8 cellular contexts compared by ENCODE assay signal in genomic region chr6:97282726-97283617, GRCh38. TPM values are rescaled to one million over a fixed set of nuclear protein-coding genes. Genes with fewer than 3 reads are reported as not detected.
DNase-seq lines count a peak whose midpoint lies in the region; ATAC-seq and TF ChIP-seq lines count a peak whose summit lies in the region.

A gene with protein sequence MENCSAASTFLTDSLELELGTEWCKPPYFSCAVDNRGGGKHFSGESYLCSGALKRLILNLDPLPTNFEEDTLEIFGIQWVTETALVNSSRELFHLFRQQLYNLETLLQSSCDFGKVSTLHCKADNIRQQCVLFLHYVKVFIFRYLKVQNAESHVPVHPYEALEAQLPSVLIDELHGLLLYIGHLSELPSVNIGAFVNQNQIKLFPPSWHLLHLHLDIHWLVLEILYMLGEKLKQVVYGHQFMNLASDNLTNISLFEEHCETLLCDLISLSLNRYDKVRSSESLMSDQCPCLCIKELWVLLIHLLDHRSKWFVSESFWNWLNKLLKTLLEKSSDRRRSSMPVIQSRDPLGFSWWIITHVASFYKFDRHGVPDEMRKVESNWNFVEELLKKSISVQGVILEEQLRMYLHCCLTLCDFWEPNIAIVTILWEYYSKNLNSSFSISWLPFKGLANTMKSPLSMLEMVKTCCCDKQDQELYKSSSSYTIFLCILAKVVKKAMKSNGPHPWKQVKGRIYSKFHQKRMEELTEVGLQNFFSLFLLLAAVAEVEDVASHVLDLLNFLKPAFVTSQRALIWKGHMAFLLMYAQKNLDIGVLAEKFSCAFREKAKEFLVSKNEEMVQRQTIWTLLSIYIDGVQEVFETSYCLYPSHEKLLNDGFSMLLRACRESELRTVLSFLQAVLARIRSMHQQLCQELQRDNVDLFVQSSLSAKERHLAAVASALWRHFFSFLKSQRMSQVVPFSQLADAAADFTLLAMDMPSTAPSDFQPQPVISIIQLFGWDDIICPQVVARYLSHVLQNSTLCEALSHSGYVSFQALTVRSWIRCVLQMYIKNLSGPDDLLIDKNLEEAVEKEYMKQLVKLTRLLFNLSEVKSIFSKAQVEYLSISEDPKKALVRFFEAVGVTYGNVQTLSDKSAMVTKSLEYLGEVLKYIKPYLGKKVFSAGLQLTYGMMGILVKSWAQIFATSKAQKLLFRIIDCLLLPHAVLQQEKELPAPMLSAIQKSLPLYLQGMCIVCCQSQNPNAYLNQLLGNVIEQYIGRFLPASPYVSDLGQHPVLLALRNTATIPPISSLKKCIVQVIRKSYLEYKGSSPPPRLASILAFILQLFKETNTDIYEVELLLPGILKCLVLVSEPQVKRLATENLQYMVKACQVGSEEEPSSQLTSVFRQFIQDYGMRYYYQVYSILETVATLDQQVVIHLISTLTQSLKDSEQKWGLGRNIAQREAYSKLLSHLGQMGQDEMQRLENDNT (minus strand): TSS chr6:97283216. CDS start chr6:97282477, 739 bp downstream.

- H3K9me3 ChIP-seq in CD4-positive, CD25-positive, alpha-beta regulatory T cell (ENCODE audit: control insufficient read depth in 2 of 2, low read length in 2 of 2), result no peaks in the 10 kb centered on the region
- H3K9me3 ChIP-seq in duodenal mucosa (ENCODE audit: control insufficient read depth in 1 of 2, low read length in 2 of 2), result no peaks in the 10 kb centered on the region

- H3K9me3 Mint-ChIP-seq in CD4-positive, CD25-positive, alpha-beta regulatory T cell, result peaks cover 0 to 1% (median 0%) of the 10 kb centered on the region in 7 donors

- H3K36me3 Mint-ChIP-seq in CD4-positive, CD25-positive, alpha-beta regulatory T cell, result peaks cover 7% of the 10 kb centered on the region

- H3K27me3 Mint-ChIP-seq in CD4-positive, CD25-positive, alpha-beta regulatory T cell, result peaks cover under 1% of the 10 kb centered on the region

- peak within 1 kb of the TSS; percentile 78 to 80 for H3K9ac ChIP-seq in duodenal mucosa (ENCODE audit: low read depth in 1 of 2, low read length in 2 of 2)

- TF ChIP-seq POLR2A in lower leg skin (IDR thresholded peaks at IDR 0.05), result no peak

- H3K4me3 ChIP-seq in CD4-positive, CD25-positive, alpha-beta regulatory T cell (ENCODE audit: low read depth, low read length), result peak within 1 kb of the TSS; percentile 95
- peak within 1 kb of the TSS; percentile 97 to 98 for H3K4me3 ChIP-seq in duodenal mucosa (ENCODE audit: low read depth in 1 of 2, low read length in 2 of 2)
- H3K4me3 ChIP-seq in lower leg skin (ENCODE audit: low read depth, poor library complexity, severe bottlenecking), result peak within 1 kb of the TSS; percentile 87

- peak within 1 kb of the TSS; percentile 96 to 99 (median 97) for H3K4me3 Mint-ChIP-seq in CD4-positive, CD25-positive, alpha-beta regulatory T cell

- peak; percentile 91 to 96 (median 94) for DNase-seq in CD4-positive, CD25-positive, alpha-beta regulatory T cell
- DNase-seq in NCI-H774 (lab: John Stamatoyannopoulos, UW) (peak; percentile 97), lower leg skin (ENCODE audit: low spot score in 2 of 2) (peak; percentile 91 to 98)
- DNase-seq in activated CD4-positive, alpha-beta T cell treated with anti-CD3 and anti-CD28 coated beads, Interleukin-2, amount 50 U/mL, for 24 hours (ENCODE audit: low read depth in 1 of 2, low spot score in 1 of 2), result peak; percentile 78 to 90
- peak; percentile 87 to 91 for DNase-seq in stimulated activated CD4-positive, alpha-beta T cell treated with anti-CD3 and anti-CD28 coated beads, Interleukin-4, amount 100 ng/mL, for 4 hours

- no peaks in the 10 kb centered on the region for H3K36me3 ChIP-seq in CD4-positive, CD25-positive, alpha-beta regulatory T cell (ENCODE audit: control insufficient read depth, insufficient read depth, low read length)
- H3K36me3 ChIP-seq in duodenal mucosa (ENCODE audit: control insufficient read depth in 1 of 2, insufficient read depth in 2 of 2, low read length in 2 of 2), result peaks cover 0 to 2% of the 10 kb centered on the region in 2 donors

- 1% methylated on average over 48 to 63 of the region's 67 CpGs for WGBS in lower leg skin, 2 donors

- peak within 1 kb of the TSS; percentile 88 to 96 (median 95) for H3K27ac Mint-ChIP-seq in CD4-positive, CD25-positive, alpha-beta regulatory T cell

- H3K4me1 Mint-ChIP-seq in CD4-positive, CD25-positive, alpha-beta regulatory T cell, result peaks cover 17 to 40% (median 30%) of the 10 kb centered on the region in 4 donors

- H3K4me1 ChIP-seq in CD4-positive, CD25-positive, alpha-beta regulatory T cell (ENCODE audit: control insufficient read depth, insufficient read depth, low read length, poor library complexity, severe bottlenecking), result peaks cover 13% of the 10 kb centered on the region
- H3K4me1 ChIP-seq in duodenal mucosa (ENCODE audit: control insufficient read depth in 1 of 2, insufficient read depth in 2 of 2, low read length in 2 of 2), result peaks cover 4 to 10% of the 10 kb centered on the region in 2 donors

- no peaks in the 10 kb centered on the region for H3K27me3 ChIP-seq in CD4-positive, CD25-positive, alpha-beta regulatory T cell (ENCODE audit: control insufficient read depth, insufficient read depth, low read length)
- H3K27me3 ChIP-seq in duodenal mucosa (ENCODE audit: control insufficient read depth in 1 of 2, insufficient read depth in 2 of 2, low read length in 2 of 2), result no peaks in the 10 kb centered on the region

- intact Hi-C loops in lower leg skin (cut with DNase I; ENCODE audit: low total_unique reads), result no loop called here

- ATAC-seq in CD4-positive, CD25-positive, alpha-beta regulatory T cell (ENCODE audit: low read depth in 2 of 2), result peak; percentile 95 to 97
- ATAC-seq in GM19438 (IDR thresholded peaks at IDR 0.05; ENCODE audit: low read depth, unreplicated experiment), result peak; percentile 97
- peak; percentile 96 for ATAC-seq in HG03571 (IDR thresholded peaks at IDR 0.05; ENCODE audit: unreplicated experiment)

- TF ChIP-seq CTCF in lower leg skin (IDR thresholded peaks at IDR 0.05), result no peak

- peak within 1 kb of the TSS; percentile 66 for H3K27ac ChIP-seq in CD4-positive, CD25-positive, alpha-beta regulatory T cell (ENCODE audit: insufficient read depth, low read length, poor library complexity, severe bottlenecking)
- no peak within 1 kb of the TSS for H3K27ac ChIP-seq in duodenal mucosa (ENCODE audit: low read depth, low read length)

RNA-seq across cellular contexts. Expression of the gene that starts here (rescaled TPM):
- total RNA-seq in CD4-positive, CD25-positive, alpha-beta regulatory T cell, result 14.3 TPM
- polyA plus RNA-seq in CD4-positive, CD25-positive, alpha-beta regulatory T cell, result 1 to 10 TPM; 3.8 to 8.8 (median 6.5) TPM
- total RNA-seq in lower leg skin, result 10 to 100 TPM in 2 of 4 donors, 1 to 10 TPM in 2; 3.5 to 31.7 (median 11.7) TPM
